8 cellular contexts compared by ENCODE assay signal in the genomic region with DNA sequence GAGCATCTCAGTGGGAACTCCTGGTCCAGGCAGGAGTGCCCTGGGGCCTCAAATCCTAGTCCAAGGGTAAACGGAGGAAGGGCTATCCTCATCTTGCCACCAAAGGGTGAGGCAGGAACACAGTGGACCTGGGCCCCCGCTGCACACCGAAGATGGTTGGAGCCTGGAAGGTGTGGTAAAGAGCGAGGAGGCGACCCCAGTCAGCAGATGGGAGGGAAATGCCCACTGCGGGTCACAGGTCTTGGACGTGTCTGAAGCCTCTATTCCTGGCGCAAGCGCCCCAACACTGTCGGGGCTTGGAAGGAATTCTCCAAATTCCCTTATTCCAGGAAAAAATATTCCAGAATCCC. TPM values are rescaled to one million over a fixed set of nuclear protein-coding genes. Genes with fewer than 3 reads are reported as not detected.
DNase-seq lines count a peak whose midpoint lies in the region; ATAC-seq and TF ChIP-seq lines count a peak whose summit lies in the region.

No MANE protein-coding gene starts in this region.

- H3K9me3 ChIP-seq in mucosa of descending colon = no peaks in the 10 kb centered on the region

- no peaks in the 10 kb centered on the region for H3K36me3 ChIP-seq in mucosa of descending colon (ENCODE audit: low read depth)

- peak overlapping the region; percentile 72 to 77 for H3K27ac ChIP-seq in coronary artery

- no peak for TF ChIP-seq CTCF in coronary artery (IDR thresholded peaks at IDR 0.05)
- no peak for TF ChIP-seq CTCF in mucosa of descending colon (IDR thresholded peaks at IDR 0.05)

- DNase-seq in Right ventricle myocardium superior (no peak), left ventricle myocardium superior (no peak), coronary artery (ENCODE audit: low spot score) (no peak), mucosa of descending colon (peak in 2 of 3 donors; percentile 57 to 58), iPS-NIHi11 (ENCODE audit: low spot score) (no peak)

- H3K4me1 ChIP-seq in mucosa of descending colon (ENCODE audit: low read depth) = peaks cover 20% of the 10 kb centered on the region

- H3K4me3 ChIP-seq in coronary artery = peak overlapping the region; percentile 91
- H3K4me3 ChIP-seq in mucosa of descending colon = peak overlapping the region; percentile 84

- peak; percentile 6 for ATAC-seq in Right ventricle myocardium superior (ENCODE audit: poor library complexity)
- no peak for ATAC-seq in left ventricle myocardium superior
- no peak for ATAC-seq in mucosa of descending colon
- no peak for ATAC-seq in esophagus mucosa
- ATAC-seq in HG03095 (IDR thresholded peaks at IDR 0.05; ENCODE audit: unreplicated experiment) = no peak
- no peak for ATAC-seq in GM19463 (IDR thresholded peaks at IDR 0.05; ENCODE audit: unreplicated experiment)

- intact Hi-C loops in Right ventricle myocardium superior (cut with DNase I) (no loop called here), left ventricle myocardium superior (cut with micrococcal nuclease) (no loop called here), mucosa of descending colon (cut with DNase I, micrococcal nuclease) (no loop called here)

RNA-seq across cellular contexts. Expression of a gene that starts 38.5 kb away (rescaled TPM):
- total RNA-seq in Right ventricle myocardium superior (22.1 TPM), left ventricle myocardium superior (12.2 TPM), mucosa of descending colon (10 to 100 TPM; 14.3 to 19.2 (median 14.6) TPM), esophagus mucosa (5.0 TPM)

Comparison
In these comparisons a context has a peak if more than half of its experiments do, and no peak if none do; other contexts are left out.
1. DNase-seq: peak in mucosa of descending colon (2 of 3); none in Right ventricle myocardium superior (single experiment), left ventricle myocardium superior (single experiment), coronary artery (single experiment) and iPS-NIHi11 (single experiment).